Comparison of ENCODE assay signal across 8 cellular contexts in the genomic region with DNA sequence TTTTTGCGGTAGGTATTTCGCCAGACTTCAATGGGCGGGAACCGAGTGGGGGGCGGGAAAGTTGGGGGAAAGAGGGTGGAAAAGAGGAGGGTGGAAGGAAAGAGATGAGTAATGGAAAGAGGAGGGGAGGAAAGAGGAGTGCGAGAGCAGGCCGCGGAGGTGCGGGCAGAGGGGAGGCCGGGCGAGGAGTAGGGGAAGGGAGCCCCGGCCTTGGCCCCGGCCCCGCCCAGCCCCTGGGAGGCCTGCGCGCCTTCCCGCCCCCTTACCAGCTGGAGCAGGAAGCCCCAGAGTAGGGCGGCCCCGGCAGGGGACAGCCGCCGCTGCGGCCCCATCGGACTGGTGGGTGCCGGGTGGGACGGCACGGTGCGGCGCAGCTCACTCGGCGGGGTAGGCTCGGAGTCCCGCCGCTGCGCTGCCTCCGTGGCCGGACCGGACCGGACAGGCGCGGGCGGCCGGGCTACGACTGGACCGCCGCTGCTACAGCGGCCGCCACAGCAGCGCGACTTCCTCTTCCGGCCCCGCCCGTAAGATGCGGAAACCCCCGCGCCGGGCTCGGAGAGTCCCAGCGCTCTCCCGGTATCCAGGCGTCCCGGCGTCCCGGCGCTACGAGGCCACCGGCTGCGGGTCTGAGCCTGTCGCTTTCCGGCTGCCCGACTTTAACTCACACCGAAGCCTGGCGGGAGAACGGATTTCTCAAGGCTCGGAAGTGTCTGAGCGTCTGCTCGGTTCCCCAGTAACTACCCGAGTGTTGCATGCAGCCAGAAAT. TPM values are rescaled to one million over a fixed set of nuclear protein-coding genes. Genes with fewer than 3 reads are reported as not detected.
DNase-seq lines count a peak whose midpoint lies in the region; ATAC-seq, FAIRE-seq and TF ChIP-seq lines count a peak whose summit lies in the region.

A gene with protein sequence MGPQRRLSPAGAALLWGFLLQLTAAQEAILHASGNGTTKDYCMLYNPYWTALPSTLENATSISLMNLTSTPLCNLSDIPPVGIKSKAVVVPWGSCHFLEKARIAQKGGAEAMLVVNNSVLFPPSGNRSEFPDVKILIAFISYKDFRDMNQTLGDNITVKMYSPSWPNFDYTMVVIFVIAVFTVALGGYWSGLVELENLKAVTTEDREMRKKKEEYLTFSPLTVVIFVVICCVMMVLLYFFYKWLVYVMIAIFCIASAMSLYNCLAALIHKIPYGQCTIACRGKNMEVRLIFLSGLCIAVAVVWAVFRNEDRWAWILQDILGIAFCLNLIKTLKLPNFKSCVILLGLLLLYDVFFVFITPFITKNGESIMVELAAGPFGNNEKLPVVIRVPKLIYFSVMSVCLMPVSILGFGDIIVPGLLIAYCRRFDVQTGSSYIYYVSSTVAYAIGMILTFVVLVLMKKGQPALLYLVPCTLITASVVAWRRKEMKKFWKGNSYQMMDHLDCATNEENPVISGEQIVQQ (minus strand): TSS at position 505 of the 766 bp plus-strand sequence. CDS start 173 bp downstream, at position 332.

- dilution Hi-C loops in endothelial cell of umbilical vein (cut with MboI; ENCODE audit: extremely low pct_ligation_motif_present, low sequenced_read_pairs) = no loop called here

- H3K9ac ChIP-seq in HUES48 (ENCODE audit: low read depth, low read length) (peak within 1 kb of the TSS; percentile 83), OCI-LY1 (ENCODE audit: low read length) (peak within 1 kb of the TSS; percentile 86), endothelial cell of umbilical vein (replicated peaks; ENCODE audit: extremely low read depth, insufficient read depth, low read length) (peak within 1 kb of the TSS; percentile 80)

- H3K4me1 ChIP-seq in HUES48 (ENCODE audit: control insufficient read depth, insufficient read depth, low read length) (no peaks in the 10 kb centered on the region), OCI-LY1 (ENCODE audit: insufficient read depth, low read length, severe bottlenecking) (peaks cover 19% of the 10 kb centered on the region), endothelial cell of umbilical vein (ENCODE audit: control insufficient read depth, extremely low read depth, insufficient read depth, low read length) (peaks cover 12% of the 10 kb centered on the region)

- H2AFZ ChIP-seq in OCI-LY1 (ENCODE audit: low read length) (0 out of 2 replicates have a peak within 1 kb of the TSS, but pooled peaks have one; percentile 17), endothelial cell of umbilical vein (ENCODE audit: low read depth, low read length) (peak within 1 kb of the TSS; percentile 72)

- BruUV-seq in Calu3 (replicated peaks; lab: Mats Ljungman, UMichigan) = no TSS peak
- TSS peak; percentile 89 for BruUV-seq in endothelial cell of umbilical vein (replicated peaks; lab: Mats Ljungman, UMichigan)

- peak; percentile 83 for FAIRE-seq in endothelial cell of umbilical vein (lab: Jason Lieb, UNC)

- intact Hi-C loops in Calu3 (cut with micrococcal nuclease; ENCODE audit: unreplicated experiment) (loop anchor here (2.0 kb wide), 1 partner anchor 115 kb away; no protein-coding TSS in a partner anchor), endothelial cell of umbilical vein (cut with micrococcal nuclease) (loop anchor here (1.0 to 10.0 kb wide), 4 partner anchors 79 to 411 kb away; partner anchors contain the start of genes GABPB1, TRPM7 and USP8)

- no peaks in the 10 kb centered on the region for H3K9me2 ChIP-seq in OCI-LY1 (ENCODE audit: low read depth, low read length)

- H3K4me1 Mint-ChIP-seq in Calu3 (ENCODE audit: low read depth, unreplicated experiment) = peaks cover 40% of the 10 kb centered on the region

- POLR2A ChIA-PET in endothelial cell of umbilical vein (lab: Charles Lee) = interaction anchor here (0.6 kb wide), 1 partner anchor 20 kb away, joined by 4 read pairs; no protein-coding TSS in a partner anchor

- CTCF ChIA-PET in Calu3 (lab: Charles Lee) = interaction anchor here (0.6 to 0.8 kb wide), 3 partner anchors 9 to 38 kb away, joined by 3 to 6 read pairs (median 5); no protein-coding TSS in a partner anchor
- CTCF ChIA-PET in endothelial cell of umbilical vein (lab: Charles Lee) = interaction anchor here (0.9 kb wide), 1 partner anchor 120 kb away, joined by 3 read pairs; no protein-coding TSS in a partner anchor

- H3K4me2 ChIP-seq in OCI-LY1 (ENCODE audit: low read length) (peak within 1 kb of the TSS; percentile 71), endothelial cell of umbilical vein (ENCODE audit: insufficient read depth, low read length) (peak within 1 kb of the TSS; percentile 98)

- H3K27ac Mint-ChIP-seq in Calu3 (ENCODE audit: unreplicated experiment) = peak within 1 kb of the TSS; percentile 76

- H4K20me1 ChIP-seq in OCI-LY1 (ENCODE audit: insufficient read depth, low read length) = no peaks in the 10 kb centered on the region
- H4K20me1 ChIP-seq in endothelial cell of umbilical vein (replicated peaks; ENCODE audit: control insufficient read depth, extremely low read depth, insufficient read depth, low read length) = no peaks in the 10 kb centered on the region

- peaks cover 26% of the 10 kb centered on the region for H3K36me3 Mint-ChIP-seq in Calu3 (ENCODE audit: insufficient read depth, unreplicated experiment)

- no peaks in the 10 kb centered on the region for H3K9me1 ChIP-seq in endothelial cell of umbilical vein (replicated peaks; ENCODE audit: control insufficient read depth, extremely low read depth, insufficient read depth, low read length)

- no peaks in the 10 kb centered on the region for H3F3A ChIP-seq in OCI-LY1 (ENCODE audit: insufficient read depth, low read length)

- peak; percentile 90 for ATAC-seq in GM21390 (IDR thresholded peaks at IDR 0.05; ENCODE audit: unreplicated experiment)

- peak within 1 kb of the TSS; percentile 82 for H3K4me3 Mint-ChIP-seq in Calu3 (ENCODE audit: low read depth, unreplicated experiment)

- no peaks in the 10 kb centered on the region for H3K27me3 ChIP-seq in HUES48 (ENCODE audit: control insufficient read depth, insufficient read depth, low read length)
- no peaks in the 10 kb centered on the region for H3K27me3 ChIP-seq in OCI-LY1 (ENCODE audit: insufficient read depth, low read length)
- H3K27me3 ChIP-seq in endothelial cell of umbilical vein (ENCODE audit: control insufficient read depth in 2 of 2, insufficient read depth in 2 of 2, low read length in 2 of 2) = no peaks in the 10 kb centered on the region

- no peaks in the 10 kb centered on the region for H3K27me3 Mint-ChIP-seq in Calu3 (ENCODE audit: unreplicated experiment)

- DNase-seq in Calu3 (peak; percentile 85), endothelial cell of umbilical vein (ENCODE audit: low read depth, low spot score) (peak; percentile 77), midbrain (lab: John Stamatoyannopoulos, UW) (peak; percentile 83)
- peak; percentile 81 for DNase-seq in activated CD8-positive, alpha-beta memory T cell treated with anti-CD3 and anti-CD28 coated beads, Interleukin-2, amount 50 U/mL, for 4 hours
- peak; percentile 62 to 75 for DNase-seq in stimulated activated CD8-positive, alpha-beta memory T cell treated with anti-CD3 and anti-CD28 coated beads, Interleukin-2, amount 100 ng/mL, for 1 hour (ENCODE audit: low read depth in 2 of 2)

- H3K36me3 ChIP-seq in HUES48 (ENCODE audit: control insufficient read depth, insufficient read depth, low read length) (no peaks in the 10 kb centered on the region), OCI-LY1 (ENCODE audit: insufficient read depth, low read length) (no peaks in the 10 kb centered on the region), endothelial cell of umbilical vein (ENCODE audit: control insufficient read depth in 2 of 2, extremely low read depth in 1 of 2, insufficient read depth in 2 of 2, low read length in 2 of 2) (no peaks in the 10 kb centered on the region)

- H3K9me3 Mint-ChIP-seq in Calu3 (ENCODE audit: low read depth, unreplicated experiment) = no peaks in the 10 kb centered on the region

- peak within 1 kb of the TSS; percentile 99 for H3K4me3 ChIP-seq in HUES48 (ENCODE audit: low read depth, low read length)
- peak within 1 kb of the TSS; percentile 83 for H3K4me3 ChIP-seq in OCI-LY1 (ENCODE audit: low read depth, low read length, poor library complexity, severe bottlenecking)
- peak within 1 kb of the TSS; percentile 77 to 93 (median 84) for H3K4me3 ChIP-seq in endothelial cell of umbilical vein (replicated peaks in 1 of 3; ENCODE audit: insufficient read depth in 1 of 3, low read depth in 1 of 3, low read length in 3 of 3)

- TF ChIP-seq CTCF in Calu3 (IDR thresholded peaks at IDR 0.05; ENCODE audit: unreplicated experiment) (no peak), OCI-LY1 (IDR thresholded peaks at IDR 0.05; ENCODE audit: low read length) (no peak), endothelial cell of umbilical vein (IDR thresholded peaks at IDR 0.05; ENCODE audit: extremely low read depth in 1 of 2, insufficient read depth in 1 of 2, low read depth in 1 of 2, low read length in 2 of 2) (no peak)

- peak within 1 kb of the TSS; percentile 93 for H3K27ac ChIP-seq in HUES48 (ENCODE audit: low read depth, low read length)
- peak within 1 kb of the TSS; percentile 63 for H3K27ac ChIP-seq in OCI-LY1 (ENCODE audit: low read depth, low read length, poor library complexity, severe bottlenecking)
- peak within 1 kb of the TSS; percentile 71 for H3K27ac ChIP-seq in endothelial cell of umbilical vein (ENCODE audit: insufficient read depth, low read depth, low read length)

- H3K9me3 ChIP-seq in HUES48 (ENCODE audit: control insufficient read depth, insufficient read depth, low read length) (no peaks in the 10 kb centered on the region), OCI-LY1 (ENCODE audit: low read length) (no peaks in the 10 kb centered on the region), endothelial cell of umbilical vein (replicated peaks; ENCODE audit: control insufficient read depth, insufficient read depth, low read length) (no peaks in the 10 kb centered on the region)

- peak; percentile 95 for TF ChIP-seq POLR2A in endothelial cell of umbilical vein (IDR thresholded peaks at IDR 0.05; ENCODE audit: low read depth, low read length)

- H3K79me2 ChIP-seq in OCI-LY1 (ENCODE audit: insufficient read depth, low read length) (peaks cover 21% of the 10 kb centered on the region), endothelial cell of umbilical vein (ENCODE audit: control insufficient read depth, insufficient read depth, low read length) (peaks cover 36% of the 10 kb centered on the region)

TF ChIP-seq in endothelial cell of umbilical vein, 7 proteins besides CTCF, POLR2A, EP300 and RAD21 (continues in another document):
- TF ChIP-seq MYC (IDR thresholded peaks at IDR 0.05; ENCODE audit: low read depth, low read length) = no peak

RNA-seq across cellular contexts. Expression of the gene that starts here (rescaled TPM):
- total RNA-seq in Calu3 (2022) = 96.5 and 115 TPM in 2 replicates
- 80.1 and 88.7 TPM in 2 replicates for total RNA-seq in endothelial cell of umbilical vein
- 38.8 and 38.9 TPM in 2 replicates for polyA plus RNA-seq in endothelial cell of umbilical vein
- polyA plus RNA-seq in endothelial cell of umbilical vein (2011; cell fraction: cytosol; rRNA removed) = 27.3 and 28.3 TPM in 2 replicates
- polyA plus RNA-seq in endothelial cell of umbilical vein (2011; cell fraction: nucleus; rRNA removed) = 77.1 and 77.3 TPM in 2 replicates
- polyA plus RNA-seq in endothelial cell of umbilical vein (2012) = 35.6 and 51.9 TPM in 2 replicates
- 54.9 and 66.6 TPM in 2 replicates for polyA minus RNA-seq in endothelial cell of umbilical vein
- 22.5 TPM for polyA minus RNA-seq in endothelial cell of umbilical vein (2011; cell fraction: cytosol; rRNA and poly(A)+ RNA removed)
- polyA minus RNA-seq in endothelial cell of umbilical vein (2011; cell fraction: nucleus; rRNA and poly(A)+ RNA removed) = 32.2 and 55.0 TPM in 2 replicates

Comparison
In these comparisons a context has a peak if more than half of its experiments do, and no peak if none do; other contexts are left out.
1. Peak in every context shown above with its lines: DNase-seq, ATAC-seq, H3K4me3 ChIP-seq and H3K27ac ChIP-seq.